In the genomic region with DNA sequence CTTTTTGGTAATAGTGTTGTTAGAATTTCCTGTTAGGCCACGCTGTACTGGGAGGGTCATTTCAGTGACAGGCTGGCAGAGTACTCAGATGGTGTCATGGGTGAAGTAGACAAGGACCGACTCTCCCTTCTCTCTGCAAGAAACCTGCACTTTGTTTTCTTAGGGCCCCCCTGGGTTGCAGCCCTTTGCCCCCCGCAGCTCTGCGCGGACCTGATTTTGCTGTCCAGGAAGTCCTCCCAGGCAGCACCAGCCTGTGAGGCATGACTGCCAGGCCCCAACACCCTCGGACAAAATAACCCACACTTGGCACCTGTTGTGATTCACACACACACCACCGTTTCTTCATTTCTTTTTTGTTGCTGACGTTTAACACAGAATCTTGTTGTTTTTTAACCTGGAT, we compare ENCODE assay signal across 1 cellular context.
TF ChIP-seq lines count a peak whose summit lies in the region.

No MANE protein-coding gene starts in this region.

TF ChIP-seq in HCT116, 20 proteins besides CTCF, POLR2A, EP300 and RAD21 (continued from another document):
- TF ChIP-seq EZH2 (IDR thresholded peaks at IDR 0.05), result no peak
- TF ChIP-seq TCF7L2 (IDR thresholded peaks at IDR 0.05; ENCODE audit: borderline replicate concordance, extremely low read depth, insufficient read depth, insufficient read length), result no peak
TF ChIP-seq in HCT116: peak in this region for 0.
